Comparison of ENCODE assay signal across 33 cellular contexts in the genomic region with DNA sequence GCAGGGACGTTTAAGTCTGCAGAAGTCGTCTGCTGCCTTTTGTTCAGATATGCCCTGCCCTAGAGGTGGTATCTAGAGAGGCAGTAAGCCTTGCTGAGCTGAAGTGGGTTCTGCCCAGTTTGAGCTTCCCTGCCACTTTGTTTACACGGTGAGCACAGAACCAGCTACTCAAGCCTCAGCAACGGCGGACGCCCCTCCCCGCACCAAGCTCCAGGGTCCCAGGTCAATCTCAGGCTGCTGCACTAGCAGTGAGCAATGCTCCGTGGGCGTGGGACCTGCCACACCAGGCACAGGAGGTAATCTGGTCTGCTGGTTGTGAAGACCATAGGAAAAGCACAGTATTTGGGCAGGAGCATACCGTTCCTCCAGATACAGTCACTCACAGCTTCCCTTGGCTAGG.
DNase-seq lines count a peak whose midpoint lies in the region; ATAC-seq and TF ChIP-seq lines count a peak whose summit lies in the region.
"Had no signal": no experiment of that assay in that cellular context is flagged by ENCODE, and none has a peak within 500 bp of the region (broad histone marks: within the 10 kb centered on the region; RNA-seq: fewer than 3 reads in every experiment).

No MANE protein-coding gene starts in this region.

- no peak for DNase-seq in endodermal cell
- DNase-seq in neuronal stem cell (ENCODE audit: low spot score): no peak
- no peak for DNase-seq in trophoblast cell
- DNase-seq in body of pancreas: no peak
- DNase-seq in H4 (ENCODE audit: low spot score): no peak
- DNase-seq in cerebellar nuclear complex (lab: John Stamatoyannopoulos, UW): no peak
- DNase-seq: 8988T; ACHN; AML-193; BE2C; C1 segment of cervical spinal cord; Caco-2; Calu3; CD4-positive, alpha-beta memory T cell; CD4-positive, alpha-beta T cell; CD4-positive, CD25-positive, alpha-beta regulatory T cell; CD8-positive, alpha-beta memory T cell; CD8-positive, alpha-beta T cell; COR-L47; DMS 273 treated with DMSO at 0.1 percent for 48 hours; DMS153; DMS53; DMS79; DMS79 treated with DMSO at 0.1 percent for 48 hours; DND-41; EL had no signal

- H4K12ac ChIP-seq in trophoblast cell (ENCODE audit: low read depth, low read length): no peak overlapping the region

- H3K18ac ChIP-seq in neuronal stem cell (ENCODE audit: low read length) (peak overlapping the region; percentile 80), trophoblast cell (ENCODE audit: low read length) (no peak overlapping the region)

- H3K4me1 ChIP-seq in endodermal cell (ENCODE audit: control insufficient read depth, insufficient read depth, low read length): peaks cover 3% of the 10 kb centered on the region
- peaks cover 0 to 2% of the 10 kb centered on the region in 2 donors for H3K4me1 ChIP-seq in neuronal stem cell (ENCODE audit: control insufficient read depth in 2 of 2, insufficient read depth in 1 of 2, low read depth in 1 of 2, low read length in 2 of 2)
- H3K4me1 ChIP-seq in trophoblast cell (ENCODE audit: control insufficient read depth in 1 of 2, insufficient read depth in 2 of 2, low read length in 2 of 2): no peaks in the 10 kb centered on the region
- peaks cover 16% of the 10 kb centered on the region for H3K4me1 ChIP-seq in body of pancreas
- H3K4me1 ChIP-seq: BLaER1 had no signal

- WGBS in endodermal cell (ENCODE audit: insufficient coverage in 1 of 2, insufficient read length in 1 of 2), 2 experiments: 89 to 95% methylated on average over 3 to 10 of the region's 10 CpGs
- no CpG with 5 or more reads among the region's 10 CpGs for WGBS in neuronal stem cell (ENCODE audit: extremely low coverage in 2 of 2, insufficient read length in 2 of 2, insufficient replicate concordance in 1 of 2), 2 donors
- no CpG with 5 or more reads among the region's 10 CpGs for WGBS in trophoblast cell (ENCODE audit: extremely low coverage, insufficient coverage, insufficient read length)
- WGBS in body of pancreas, 2 donors: 85 to 86% methylated on average over 4 to 10 of the region's 10 CpGs

- peak overlapping the region; percentile 46 for H2AK5ac ChIP-seq in neuronal stem cell (ENCODE audit: low read depth, low read length)
- H2AK5ac ChIP-seq in trophoblast cell (ENCODE audit: low read length): no peak overlapping the region

- H2BK12ac ChIP-seq in neuronal stem cell (ENCODE audit: low read length): peak overlapping the region; percentile 41
- no peak overlapping the region for H2BK12ac ChIP-seq in trophoblast cell (ENCODE audit: low read length)

- H2BK15ac ChIP-seq in neuronal stem cell (ENCODE audit: low read length): no peak overlapping the region

- no peaks in the 10 kb centered on the region for H3K9me3 ChIP-seq in endodermal cell (ENCODE audit: control insufficient read depth, low read length)
- H3K9me3 ChIP-seq in neuronal stem cell (replicated peaks in 1 of 2; ENCODE audit: control insufficient read depth in 2 of 2, insufficient read depth in 1 of 2, low read depth in 1 of 2, low read length in 2 of 2): peaks cover 0 to 7% of the 10 kb centered on the region in 2 donors
- H3K9me3 ChIP-seq in trophoblast cell (ENCODE audit: insufficient read depth, low read depth, low read length): peaks cover 3% of the 10 kb centered on the region
- no peaks in the 10 kb centered on the region for H3K9me3 ChIP-seq in body of pancreas
- H3K9me3 ChIP-seq: Caco-2 had no signal

- no peak overlapping the region for H2AFZ ChIP-seq in neuronal stem cell (ENCODE audit: low read length)
- no peak overlapping the region for H2AFZ ChIP-seq in trophoblast cell (ENCODE audit: insufficient read depth, low read length, poor library complexity)

- H3K27me3 ChIP-seq in endodermal cell (ENCODE audit: control insufficient read depth, insufficient read depth, low read length, poor library complexity, severe bottlenecking): no peaks in the 10 kb centered on the region
- no peaks in the 10 kb centered on the region for H3K27me3 ChIP-seq in neuronal stem cell (ENCODE audit: control insufficient read depth in 3 of 3, insufficient read depth in 3 of 3, low read depth in 1 of 3, low read length in 3 of 3)
- H3K27me3 ChIP-seq in trophoblast cell (ENCODE audit: insufficient read depth, low read length): no peaks in the 10 kb centered on the region
- H3K27me3 ChIP-seq in body of pancreas: no peaks in the 10 kb centered on the region
- H3K27me3 ChIP-seq: BE2C; BLaER1; BLaER1 treated with 17β-estradiol and CSF1 and Interleukin-3, amounts not matched to agents 10 nM and 100 nM had no signal

- no peak overlapping the region for H4K91ac ChIP-seq in neuronal stem cell (ENCODE audit: low read depth, low read length, poor library complexity)
- no peak overlapping the region for H4K91ac ChIP-seq in trophoblast cell (ENCODE audit: low read depth, low read length)

- H3K27me3 Mint-ChIP-seq in endodermal cell (ENCODE audit: insufficient read depth): no peaks in the 10 kb centered on the region
- H3K27me3 Mint-ChIP-seq: CD4-positive, alpha-beta T cell; CD4-positive, CD25-positive, alpha-beta regulatory T cell had no signal

- H2BK5ac ChIP-seq in neuronal stem cell (ENCODE audit: low read length) (no peak overlapping the region), trophoblast cell (ENCODE audit: low read depth, low read length, poor library complexity) (no peak overlapping the region)

- peaks cover 16% of the 10 kb centered on the region for H3K9me3 Mint-ChIP-seq in endodermal cell
- H3K9me3 Mint-ChIP-seq: CD8-positive, alpha-beta T cell had no signal

- no peak overlapping the region for H3K27ac ChIP-seq in endodermal cell (ENCODE audit: low read depth, low read length)
- H3K27ac ChIP-seq in neuronal stem cell (replicated peaks; ENCODE audit: low read length): no peak overlapping the region
- H3K27ac ChIP-seq in trophoblast cell (ENCODE audit: low read depth, low read length): no peak overlapping the region
- no peak overlapping the region for H3K27ac ChIP-seq in body of pancreas
- H3K27ac ChIP-seq: 22Rv1; A549; BLaER1; BLaER1 treated with 17β-estradiol and CSF1 and Interleukin-3, amounts not matched to agents 10 nM and 100 nM; C4-2B had no signal

- no peak for TF ChIP-seq CTCF in endodermal cell (conservative IDR thresholded peaks at IDR 0.05)
- TF ChIP-seq CTCF in body of pancreas (IDR thresholded peaks at IDR 0.05): no peak

- H3K23ac ChIP-seq in neuronal stem cell (ENCODE audit: low read depth, low read length, poor library complexity) (no peak overlapping the region), trophoblast cell (ENCODE audit: low read length) (no peak overlapping the region)

- ATAC-seq in body of pancreas: no peak
- ATAC-seq: A549; CD8-positive, alpha-beta T cell had no signal

- TF ChIP-seq POLR2A in body of pancreas (IDR thresholded peaks at IDR 0.05): no peak

- H3K27ac Mint-ChIP-seq in endodermal cell: peak overlapping the region; percentile 44
- H3K27ac Mint-ChIP-seq: B cell; CD14-positive monocyte; CD4-positive, alpha-beta memory T cell; CD4-positive, alpha-beta T cell; CD4-positive, CD25-positive, alpha-beta regulatory T cell; CD8-positive, alpha-beta memory T cell; CD8-positive, alpha-beta T cell had no signal

- no peaks in the 10 kb centered on the region for H3K4me1 Mint-ChIP-seq in endodermal cell
- H3K4me1 Mint-ChIP-seq: CD14-positive monocyte; CD4-positive, alpha-beta memory T cell; CD4-positive, CD25-positive, alpha-beta regulatory T cell; CD8-positive, alpha-beta memory T cell had no signal

- H3K36me3 ChIP-seq in endodermal cell (ENCODE audit: control insufficient read depth, insufficient read depth, low read length) (no peaks in the 10 kb centered on the region), neuronal stem cell (replicated peaks in 1 of 2; ENCODE audit: control insufficient read depth in 2 of 2, insufficient read depth in 2 of 2, low read length in 2 of 2) (no peaks in the 10 kb centered on the region), trophoblast cell (ENCODE audit: control insufficient read depth in 1 of 2, insufficient read depth in 2 of 2, low read length in 2 of 2) (no peaks in the 10 kb centered on the region), body of pancreas (replicated peaks in 1 of 2; ENCODE audit: insufficient read depth in 1 of 2, low read depth in 2 of 2) (no peaks in the 10 kb centered on the region)
- H3K36me3 ChIP-seq: BLaER1; BLaER1 treated with 17β-estradiol and CSF1 and Interleukin-3, amounts not matched to agents 10 nM and 100 nM had no signal

- no peak overlapping the region for H3K4me3 ChIP-seq in endodermal cell (ENCODE audit: low read length)
- H3K4me3 ChIP-seq in neuronal stem cell (ENCODE audit: low read length in 2 of 2): peak overlapping the region in 1 of 2 donors; percentile 27
- H3K4me3 ChIP-seq in trophoblast cell (ENCODE audit: low read depth, low read length): peak overlapping the region; percentile 15
- no peak overlapping the region for H3K4me3 ChIP-seq in body of pancreas
- H3K4me3 ChIP-seq: A549; BLaER1; BLaER1 treated with 17β-estradiol and CSF1 and Interleukin-3, amounts not matched to agents 10 nM and 100 nM had no signal

- H3K9ac ChIP-seq in endodermal cell (ENCODE audit: extremely low read depth, low read length, poor library complexity, severe bottlenecking): no peak overlapping the region
- no peak overlapping the region for H3K9ac ChIP-seq in neuronal stem cell (ENCODE audit: low read depth, low read length, poor library complexity)
- no peak overlapping the region for H3K9ac ChIP-seq in trophoblast cell (ENCODE audit: low read length)
- H3K9ac ChIP-seq: BLaER1; BLaER1 treated with 17β-estradiol and CSF1 and Interleukin-3, amounts not matched to agents 10 nM and 100 nM had no signal

- no peak overlapping the region for H3K4me3 Mint-ChIP-seq in endodermal cell
- H3K4me3 Mint-ChIP-seq: B cell; CD14-positive monocyte; CD4-positive, alpha-beta memory T cell; CD4-positive, alpha-beta T cell; CD4-positive, CD25-positive, alpha-beta regulatory T cell; CD8-positive, alpha-beta memory T cell; CD8-positive, alpha-beta T cell had no signal

- H2BK120ac ChIP-seq in neuronal stem cell (ENCODE audit: low read depth, low read length) (no peak overlapping the region), trophoblast cell (ENCODE audit: insufficient read depth, low read length, poor library complexity) (no peak overlapping the region)

- no peaks in the 10 kb centered on the region for H3K79me2 ChIP-seq in trophoblast cell (ENCODE audit: control insufficient read depth, insufficient read depth, low read length, poor library complexity)

- H4K8ac ChIP-seq in neuronal stem cell (ENCODE audit: low read depth, low read length) (no peak overlapping the region), trophoblast cell (ENCODE audit: low read depth, low read length) (no peak overlapping the region)

- no peaks in the 10 kb centered on the region for H3K79me1 ChIP-seq in neuronal stem cell (ENCODE audit: low read depth, low read length)
- H3K79me1 ChIP-seq in trophoblast cell (ENCODE audit: low read length): no peaks in the 10 kb centered on the region

- H3K4ac ChIP-seq in neuronal stem cell (ENCODE audit: low read length): no peak overlapping the region
- no peak overlapping the region for H3K4ac ChIP-seq in trophoblast cell (ENCODE audit: low read depth, low read length)

- no peaks in the 10 kb centered on the region for H3K36me3 Mint-ChIP-seq in endodermal cell (ENCODE audit: low read depth)
- H3K36me3 Mint-ChIP-seq: CD14-positive monocyte; CD4-positive, alpha-beta memory T cell; CD4-positive, CD25-positive, alpha-beta regulatory T cell had no signal

- intact Hi-C loops in body of pancreas (cut with DNase I): no loop called here

- H3K14ac ChIP-seq in neuronal stem cell (ENCODE audit: low read length): peak overlapping the region; percentile 17
- no peak overlapping the region for H3K14ac ChIP-seq in trophoblast cell (ENCODE audit: low read length)

- no peak overlapping the region for H3K4me2 ChIP-seq in neuronal stem cell (ENCODE audit: insufficient read depth, low read length, poor library complexity, severe bottlenecking)
- no peak overlapping the region for H3K4me2 ChIP-seq in trophoblast cell (ENCODE audit: low read length)
- H3K4me2 ChIP-seq: A549; BLaER1; BLaER1 treated with 17β-estradiol and CSF1 and Interleukin-3, amounts not matched to agents 10 nM and 100 nM had no signal
